In the genomic region with DNA sequence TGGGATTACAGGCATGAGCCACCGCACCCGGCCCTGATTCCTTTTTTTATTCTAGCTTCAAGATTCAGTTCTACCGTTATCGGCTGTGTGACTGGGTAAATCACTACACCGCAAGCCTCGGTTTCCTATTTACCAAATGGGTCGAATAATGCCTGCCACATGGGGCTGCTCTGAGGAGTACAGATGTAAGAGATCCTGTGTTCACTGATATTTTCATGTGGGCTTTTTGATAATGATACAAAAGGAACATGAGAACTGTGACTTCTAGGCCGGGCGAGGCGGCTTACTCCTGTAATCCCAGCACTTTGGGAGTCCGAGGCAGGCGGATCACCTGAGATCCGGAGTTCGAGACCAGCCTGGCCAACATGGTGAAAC, we compare ENCODE assay signal across 8 cellular contexts. TPM values are rescaled to one million over a fixed set of nuclear protein-coding genes. Genes with fewer than 3 reads are reported as not detected.
A peak's percentile ranks its signal among the peaks of the same experiment; 100 is the strongest.
DNase-seq lines count a peak whose midpoint lies in the region; ATAC-seq, FAIRE-seq and TF ChIP-seq lines count a peak whose summit lies in the region.

No MANE protein-coding gene starts in this region.

- H3K4me1 Mint-ChIP-seq in central memory CD8-positive, alpha-beta T cell: peaks cover 24% of the 10 kb centered on the region

- H3K9me2 ChIP-seq in DOHH2 (replicated peaks; ENCODE audit: control insufficient read depth, low read length): no peaks in the 10 kb centered on the region

- peaks cover 33% of the 10 kb centered on the region for H3K36me3 Mint-ChIP-seq in central memory CD8-positive, alpha-beta T cell (ENCODE audit: insufficient read depth)

- H3K27ac Mint-ChIP-seq in central memory CD8-positive, alpha-beta T cell (ENCODE audit: low read depth): peak overlapping the region; percentile 97

- 73 to 78% methylated on average over 14 of the region's 14 CpGs for WGBS in pancreas, 2 donors
- WGBS in small intestine, 3 donors: 70 to 81% (median 79%) methylated on average over 14 of the region's 14 CpGs

- H3K9me3 Mint-ChIP-seq in central memory CD8-positive, alpha-beta T cell: no peaks in the 10 kb centered on the region

- H3K4me3 ChIP-seq in DOHH2 (ENCODE audit: low read length) (peak overlapping the region; percentile 95), OCI-LY3 (ENCODE audit: low read length) (peak overlapping the region; percentile 91), pancreas (peak overlapping the region in 3 of 4 donors; percentile 68 to 86 (median 85)), small intestine (ENCODE audit: low read depth in 1 of 2, low read length in 2 of 2) (no peak overlapping the region)

- H3K4me2 ChIP-seq in DOHH2 (ENCODE audit: low read length) (peak overlapping the region; percentile 86), OCI-LY3 (ENCODE audit: low read length) (peak overlapping the region; percentile 57)

- H3K27me3 ChIP-seq in DOHH2 (ENCODE audit: control insufficient read depth, low read length) (no peaks in the 10 kb centered on the region), OCI-LY3 (ENCODE audit: low read depth, low read length) (no peaks in the 10 kb centered on the region), pancreas (no peaks in the 10 kb centered on the region), small intestine (ENCODE audit: control insufficient read depth in 2 of 2, insufficient read depth in 2 of 2, low read length in 2 of 2) (no peaks in the 10 kb centered on the region)

- H3K4me3 Mint-ChIP-seq in central memory CD8-positive, alpha-beta T cell: peak overlapping the region; percentile 100

- H3K79me2 ChIP-seq in DOHH2 (ENCODE audit: control insufficient read depth, low read length): peaks cover 30% of the 10 kb centered on the region
- peaks cover 30% of the 10 kb centered on the region for H3K79me2 ChIP-seq in OCI-LY3 (ENCODE audit: low read length)

- peaks cover 42% of the 10 kb centered on the region for H3K36me3 ChIP-seq in DOHH2 (ENCODE audit: control insufficient read depth, low read length)
- peaks cover 38% of the 10 kb centered on the region for H3K36me3 ChIP-seq in OCI-LY3 (replicated peaks; ENCODE audit: low read depth, low read length)
- peaks cover 0 to 18% (median 0%) of the 10 kb centered on the region in 3 donors for H3K36me3 ChIP-seq in pancreas
- peaks cover 10 to 11% of the 10 kb centered on the region in 2 donors for H3K36me3 ChIP-seq in small intestine (ENCODE audit: control insufficient read depth in 2 of 2, insufficient read depth in 2 of 2, low read length in 2 of 2)

- no peak for TF ChIP-seq CTCF in DOHH2 (IDR thresholded peaks at IDR 0.05; ENCODE audit: low read depth, low read length, poor library complexity, severe bottlenecking)
- no peak for TF ChIP-seq CTCF in OCI-LY3 (IDR thresholded peaks at IDR 0.05; ENCODE audit: low read depth, low read length)
- no peak for TF ChIP-seq CTCF in pancreas (IDR thresholded peaks at IDR 0.05)

- H3K4me1 ChIP-seq in DOHH2 (ENCODE audit: control insufficient read depth, low read length) (peaks cover 22% of the 10 kb centered on the region), OCI-LY3 (ENCODE audit: low read length) (peaks cover 16% of the 10 kb centered on the region), pancreas (peaks cover 0 to 6% (median 0%) of the 10 kb centered on the region in 3 donors), small intestine (ENCODE audit: control insufficient read depth in 2 of 2, insufficient read depth in 1 of 2, low read depth in 1 of 2, low read length in 1 of 2) (peaks cover 0 to 14% of the 10 kb centered on the region in 2 donors)

- no peaks in the 10 kb centered on the region for H3K9me3 ChIP-seq in DOHH2 (ENCODE audit: control insufficient read depth, insufficient read depth, low read length)
- H3K9me3 ChIP-seq in OCI-LY3 (ENCODE audit: insufficient read depth, low read length): no peaks in the 10 kb centered on the region
- H3K9me3 ChIP-seq in pancreas: no peaks in the 10 kb centered on the region
- H3K9me3 ChIP-seq in small intestine (ENCODE audit: control insufficient read depth, low read depth): no peaks in the 10 kb centered on the region

- peak overlapping the region; percentile 87 for H3K9ac ChIP-seq in OCI-LY3 (ENCODE audit: low read length)

- peaks cover 25% of the 10 kb centered on the region for H3F3A ChIP-seq in DOHH2 (ENCODE audit: control insufficient read depth, insufficient read depth)

- no peak for FAIRE-seq in pancreas (lab: Jason Lieb, UNC)
- FAIRE-seq in small intestine (lab: Jason Lieb, UNC): no peak

- peak overlapping the region; percentile 17; the same call in 1 of the 2 replicates for H2AFZ ChIP-seq in OCI-LY3 (ENCODE audit: low read depth, low read length)

- ATAC-seq in central memory CD8-positive, alpha-beta T cell (replicated peaks; ENCODE audit: extremely low read depth, poor library complexity, severe bottlenecking): peak; percentile 16
- ATAC-seq in pancreas: no peak
- no peak for ATAC-seq in HG03139 (IDR thresholded peaks at IDR 0.05; ENCODE audit: unreplicated experiment)

- no peaks in the 10 kb centered on the region for H3K27me3 Mint-ChIP-seq in central memory CD8-positive, alpha-beta T cell

- H3K27ac ChIP-seq in DOHH2 (ENCODE audit: low read depth, low read length) (no peak overlapping the region), OCI-LY3 (ENCODE audit: low read length) (peak overlapping the region; percentile 55), pancreas (peak overlapping the region; percentile 33 to 85 (median 74)), small intestine (ENCODE audit: low read depth in 1 of 2, low read length in 1 of 2) (peak overlapping the region in 1 of 2 donors; percentile 54)

- intact Hi-C loops in pancreas (cut with DNase I): no loop called here

- H4K20me1 ChIP-seq in DOHH2 (ENCODE audit: control insufficient read depth, insufficient read depth, low read depth, low read length): no peaks in the 10 kb centered on the region
- peaks cover 3% of the 10 kb centered on the region; the same call in 1 of the 2 replicates for H4K20me1 ChIP-seq in OCI-LY3 (ENCODE audit: insufficient read depth, low read length)

- DNase-seq in central memory CD8-positive, alpha-beta T cell (ENCODE audit: low spot score in 2 of 2): no peak
- peak in 1 of 6 donors; percentile 30 for DNase-seq in pancreas
- no peak for DNase-seq in small intestine
- no peak for DNase-seq in effector CD4-positive, alpha-beta T cell
- no peak for DNase-seq in hepatic stellate cell (ENCODE audit: low spot score)

RNA-seq across cellular contexts. Expression of gene PSMB4, which starts 0.7 kb away (rescaled TPM):
- 100 to 1,000 TPM in 3 of 6 donors, 10 to 100 TPM in 3; 61.9 to 106 (median 90.5) TPM for total RNA-seq in pancreas
- polyA plus RNA-seq in pancreas (100 to 1,000 TPM; 172 to 217 TPM), small intestine (100 to 1,000 TPM; 355 to 434 (median 376) TPM)

RNA-seq across cellular contexts. Expression of gene SELENBP1, which starts 26.2 kb away (rescaled TPM):
- 10 to 100 TPM; 13.1 to 36.8 (median 25.2) TPM for total RNA-seq in pancreas
- polyA plus RNA-seq in pancreas: 10 to 100 TPM; 53.6 to 93.0 TPM
- polyA plus RNA-seq in small intestine: 100 to 1,000 TPM in 2 of 3 donors, 10 to 100 TPM in 1; 83.7 to 302 (median 175) TPM

RNA-seq across cellular contexts. Expression of gene RFX5, which starts 51.6 kb away (rescaled TPM):
- total RNA-seq in pancreas: 10 to 100 TPM in 3 of 6 donors, 1 to 10 TPM in 3; 5.6 to 34.2 (median 8.6) TPM
- polyA plus RNA-seq in pancreas: 1 to 10 TPM; 8.6 to 9.5 TPM
- 10 to 100 TPM; 12.4 to 30.7 (median 21.0) TPM for polyA plus RNA-seq in small intestine

Comparison
In these comparisons a context has a peak if more than half of its experiments do, and no peak if none do; other contexts are left out.
1. H3K4me3 ChIP-seq: peak in DOHH2 (single experiment), OCI-LY3 (single experiment) and pancreas (3 of 4); none in small intestine (0 of 2).